ENCODE assay signal across 1 cellular context in genomic region chr6:52994789-52995078, GRCh38.
TF ChIP-seq lines count a peak whose summit lies in the region.

No MANE protein-coding gene starts in this region.

TF ChIP-seq in IMR-90, 13 proteins besides CTCF, POLR2A, EP300 and RAD21 (continued from another document):
- TF ChIP-seq USF2 (IDR thresholded peaks at IDR 0.05; ENCODE audit: low read depth, low read length), result no peak
- TF ChIP-seq ELK1 (IDR thresholded peaks at IDR 0.05; ENCODE audit: borderline replicate concordance, low read depth, low read length), result no peak
- TF ChIP-seq CEBPB (IDR thresholded peaks at IDR 0.05; ENCODE audit: low read depth, low read length), result no peak
- no peak for TF ChIP-seq MXI1 (IDR thresholded peaks at IDR 0.05; ENCODE audit: borderline replicate concordance, low read depth, low read length)
- TF ChIP-seq MAZ (IDR thresholded peaks at IDR 0.05; ENCODE audit: borderline replicate concordance, low read depth, low read length), result no peak
- TF ChIP-seq RCOR1 (IDR thresholded peaks at IDR 0.05; ENCODE audit: insufficient replicate concordance, low read length), result no peak
- TF ChIP-seq CHD1 (IDR thresholded peaks at IDR 0.05; ENCODE audit: low read depth, low read length), result no peak
- no peak for TF ChIP-seq MAFK (IDR thresholded peaks at IDR 0.05; ENCODE audit: low read depth, low read length)
